In genomic region chr2:209970271-209970670, GRCh38 we compare ENCODE assay signal across 5 cellular contexts.
"Had no signal": no experiment of that assay in that cellular context is flagged by ENCODE, and none has a peak within 500 bp of the region (broad histone marks: within the 10 kb centered on the region; RNA-seq: fewer than 3 reads in every experiment).

No MANE protein-coding gene starts in this region.

- H3K27ac Mint-ChIP-seq: GM23338, H9 had no signal

- H3K4me3 ChIP-seq: GM23338, K562 had no signal

- H3K4me3 Mint-ChIP-seq: GM23338, H9 had no signal

- H3K4me1 Mint-ChIP-seq: GM23338, H9 had no signal

- H3K9me3 Mint-ChIP-seq: GM23338, H9 had no signal

- ATAC-seq: GM23338, K562 had no signal

- DNase-seq: H9, HCEC 1CT, KG1 had no signal
